Comparison of ENCODE assay signal across 8 cellular contexts in genomic region chr16:85026696-85027095, GRCh38. TPM values are rescaled to one million over a fixed set of nuclear protein-coding genes. Genes with fewer than 3 reads are reported as not detected.
A peak's percentile ranks its signal among the peaks of the same experiment; 100 is the strongest.
DNase-seq lines count a peak whose midpoint lies in the region; ATAC-seq, FAIRE-seq and TF ChIP-seq lines count a peak whose summit lies in the region.

No MANE protein-coding gene starts in this region.

- RAD21 ChIA-PET in GM12878 (lab: Charles Lee; ENCODE audit: unreplicated experiment) = interaction anchor here (0.7 to 1.5 kb wide), 3 partner anchors 16 to 58 kb away, joined by 3 to 7 read pairs (median 5); partner anchors contain the start of gene ZDHHC7

- CTCF ChIA-PET in GM12878 (lab: Yijun Ruan, JAX) = interaction anchor here (0.9 to 3.3 kb wide), 9 partner anchors 15 to 141 kb away, joined by 3 to 29 read pairs (median 5); partner anchors contain the start of gene ZDHHC7

- H3K79me2 ChIP-seq in GM12878 (ENCODE audit: control insufficient read depth, insufficient read depth, low read length) = no peaks in the 10 kb centered on the region; the same call in 1 of the 2 replicates

- H3K36me3 Mint-ChIP-seq in activated naive CD4-positive, alpha-beta T cell treated with anti-CD3 and anti-CD28 coated beads, Interleukin-2, amount 50 U/mL, for 24 hours = no peaks in the 10 kb centered on the region
- H3K36me3 Mint-ChIP-seq in mesothelial cell of epicardium = no peaks in the 10 kb centered on the region
- H3K36me3 Mint-ChIP-seq in type B pancreatic cell = no peaks in the 10 kb centered on the region

- H3K4me3 ChIP-seq in GM12878 = peak overlapping the region; percentile 54; the same call in 1 of the 2 replicates

- peaks cover 20% of the 10 kb centered on the region for H3K4me1 ChIP-seq in GM12878 (ENCODE audit: control insufficient read depth, insufficient read depth, low read length)

- H3K27ac Mint-ChIP-seq in activated naive CD4-positive, alpha-beta T cell treated with anti-CD3 and anti-CD28 coated beads, Interleukin-2, amount 50 U/mL, for 24 hours = peak overlapping the region; percentile 23
- H3K27ac Mint-ChIP-seq in mesothelial cell of epicardium (peak overlapping the region; percentile 88), type B pancreatic cell (peak overlapping the region; percentile 94)

- TF ChIP-seq EP300 in GM12878 (IDR thresholded peaks at IDR 0.05; ENCODE audit: borderline replicate concordance in 1 of 2, control insufficient read depth in 1 of 2, low read depth in 2 of 2, low read length in 2 of 2) = no peak

- DNase-seq in activated naive CD4-positive, alpha-beta T cell (lab: John Stamatoyannopoulos, UW) = no peak
- DNase-seq in GM12878 (ENCODE audit: low read depth, low spot score) (no peak), mesothelial cell of epicardium (ENCODE audit: low spot score in 2 of 2, unreplicated experiment in 2 of 2) (no peak), type B pancreatic cell (ENCODE audit: extremely low spot score, unreplicated experiment) (no peak), amniotic stem cell (lab: John Stamatoyannopoulos, UW) (no peak), NCI-H2227 treated with DMSO at 0.1 percent for 48 hours (lab: John Stamatoyannopoulos, UW) (no peak)

- no peak for TF ChIP-seq RAD21 in GM12878 (IDR thresholded peaks at IDR 0.05; ENCODE audit: insufficient read depth, low read depth, low read length)

- no peak overlapping the region for H3K27ac ChIP-seq in GM12878 (ENCODE audit: control insufficient read depth, insufficient read depth)

- no peaks in the 10 kb centered on the region for H3K9me3 ChIP-seq in GM12878 (replicated peaks; ENCODE audit: control insufficient read depth, insufficient read depth, low read length)

- TF ChIP-seq CTCF in GM12878 (IDR thresholded peaks at IDR 0.05 in 2 of 3, conservative IDR thresholded peaks at IDR 0.05 in 1 of 3; ENCODE audit: control insufficient read depth in 2 of 3, extremely low read depth in 1 of 3, insufficient read depth in 1 of 3, low read depth in 3 of 3, low read length in 3 of 3) (no peak), mesothelial cell of epicardium (IDR thresholded peaks at IDR 0.05; ENCODE audit: unreplicated experiment) (no peak), type B pancreatic cell (conservative IDR thresholded peaks at IDR 0.05) (no peak)

- in situ Hi-C loops in GM12878 (cut with MboI) = no loop called here

- no peak for TF ChIP-seq POLR2A in GM12878 (IDR thresholded peaks at IDR 0.05; ENCODE audit: low read depth, low read length)

- no peaks in the 10 kb centered on the region for H3K27me3 ChIP-seq in GM12878 (replicated peaks in 1 of 2; ENCODE audit: control insufficient read depth in 2 of 2, insufficient read depth in 2 of 2, low read length in 1 of 2)

- peaks cover 40% of the 10 kb centered on the region for H3K4me1 Mint-ChIP-seq in activated naive CD4-positive, alpha-beta T cell treated with anti-CD3 and anti-CD28 coated beads, Interleukin-2, amount 50 U/mL, for 24 hours
- H3K4me1 Mint-ChIP-seq in mesothelial cell of epicardium (peaks cover 32% of the 10 kb centered on the region), type B pancreatic cell (ENCODE audit: unreplicated experiment) (peaks cover 19% of the 10 kb centered on the region)

- H3K36me3 ChIP-seq in GM12878 (ENCODE audit: control insufficient read depth in 2 of 2, insufficient read depth in 2 of 2, low read length in 1 of 2) = no peaks in the 10 kb centered on the region

- POLR2A ChIA-PET in GM12878 (lab: Charles Lee) = interaction anchor here (0.5 to 3.6 kb wide), 6 partner anchors 10 to 329 kb away, joined by 3 to 21 read pairs (median 4); partner anchors contain the start of gene ZDHHC7

- 54% methylated on average over 5 of the region's 5 CpGs for WGBS in GM12878 (ENCODE audit: insufficient coverage, insufficient replicate concordance, low lambda C conversion rate, missing lambda C conversion rate)

- no peaks in the 10 kb centered on the region for H4K20me1 ChIP-seq in GM12878 (ENCODE audit: control insufficient read depth, insufficient read depth)

- ATAC-seq in GM12878 (no peak), esophagus mucosa (no peak)

- no peaks in the 10 kb centered on the region for H3K27me3 Mint-ChIP-seq in activated naive CD4-positive, alpha-beta T cell treated with anti-CD3 and anti-CD28 coated beads, Interleukin-2, amount 50 U/mL, for 24 hours
- H3K27me3 Mint-ChIP-seq in mesothelial cell of epicardium (ENCODE audit: low read depth) (peaks cover 10% of the 10 kb centered on the region), type B pancreatic cell (peaks cover 22% of the 10 kb centered on the region)

- no peaks in the 10 kb centered on the region for H3K9me3 Mint-ChIP-seq in activated naive CD4-positive, alpha-beta T cell treated with anti-CD3 and anti-CD28 coated beads, Interleukin-2, amount 50 U/mL, for 24 hours
- H3K9me3 Mint-ChIP-seq in mesothelial cell of epicardium (peaks cover 5% of the 10 kb centered on the region), type B pancreatic cell (no peaks in the 10 kb centered on the region)

- peak overlapping the region; percentile 68; the same call in 1 of the 2 replicates for H3K9ac ChIP-seq in GM12878 (ENCODE audit: control insufficient read depth, insufficient read depth, low read length)

- FAIRE-seq in GM12878 (lab: Jason Lieb, UNC) = no peak

- BruUV-seq in GM12878 (replicated peaks; lab: Mats Ljungman, UMichigan) = no TSS peak

- intact Hi-C loops in GM12878 (cut with micrococcal nuclease; ENCODE audit: unreplicated experiment) = loop anchor here (5.0 kb wide), 1 partner anchor 61 kb away; no protein-coding TSS in a partner anchor

- peak overlapping the region; percentile 83; the same call in 1 of the 2 replicates for H2AFZ ChIP-seq in GM12878 (ENCODE audit: control insufficient read depth, low read depth, low read length)

- peak overlapping the region; percentile 45 for H3K4me2 ChIP-seq in GM12878 (ENCODE audit: control insufficient read depth, insufficient read depth)

- SMC1A ChIA-PET in GM12878 (lab: Charles Lee; ENCODE audit: uncharacterized antibody, unreplicated experiment) = interaction anchor here (1.0 to 2.3 kb wide), 6 partner anchors 13 to 43 kb away, joined by 3 to 14 read pairs (median 4); partner anchors contain the start of gene ZDHHC7

- peak overlapping the region; percentile 88 for H3K4me3 Mint-ChIP-seq in activated naive CD4-positive, alpha-beta T cell treated with anti-CD3 and anti-CD28 coated beads, Interleukin-2, amount 50 U/mL, for 24 hours
- H3K4me3 Mint-ChIP-seq in mesothelial cell of epicardium (peak overlapping the region; percentile 87), type B pancreatic cell (peak overlapping the region; percentile 95)

TF ChIP-seq in GM12878, 131 proteins besides CTCF, POLR2A, EP300 and RAD21 (continues in another document):
- no peak for TF ChIP-seq ETV6 (conservative IDR thresholded peaks at IDR 0.05 in 1 of 2, IDR thresholded peaks at IDR 0.05 in 1 of 2; ENCODE audit: borderline replicate concordance in 1 of 2, low read depth in 1 of 2)
- no peak for TF ChIP-seq ZNF622 (IDR thresholded peaks at IDR 0.05)
- no peak for TF ChIP-seq EED (IDR thresholded peaks at IDR 0.05; ENCODE audit: low read depth)
- no peak for TF ChIP-seq NFYA (IDR thresholded peaks at IDR 0.05; ENCODE audit: borderline replicate concordance, low read depth, low read length)
- no peak for TF ChIP-seq BCL11A (IDR thresholded peaks at IDR 0.05; ENCODE audit: low read depth, low read length)

RNA-seq across cellular contexts. Expression of gene KIAA0513, which starts 0.9 kb away (rescaled TPM):
- total RNA-seq in GM12878 (2013; cell fraction: nucleolus; rRNA removed) = 3.5 and 4.8 TPM in 2 replicates
- total RNA-seq in GM12878 (2014; rRNA removed) (1.8 and 2.3 TPM in 2 replicates), GM12878 (2014; rRNA removed; fragmentation: Illumina TruSeq; extraction: Trizol) (2.3 and 2.4 TPM in 2 replicates), GM12878 (2021) (4.3 and 4.6 TPM in 2 replicates), mesothelial cell of epicardium (6.0 to 7.5 TPM (median 6.8 TPM) in 3 replicates), type B pancreatic cell (ENCODE audit: low replicate concordance) (12.9 and 30.4 TPM in 2 replicates), esophagus mucosa (8.1 TPM)
- 1.4 TPM for polyA plus RNA-seq in GM12878 (2011; ENCODE audit: low read depth)
- polyA plus RNA-seq in GM12878 (2011; rRNA removed) (0.29 and 0.65 TPM in 2 replicates), GM12878 (2014; fragmentation: Illumina TruSeq; extraction: Trizol) (1.2 and 2.2 TPM in 2 replicates), GM12878 (2014; fragmentation: Nextera tagmentation; extraction: Ambion mirVana) (under 1 TPM; 0.14 to 0.22 TPM), GM12878 (2014; rRNA removed) (2.4 and 3.5 TPM in 2 replicates), GM12878 (2016; fragmentation: Nextera tagmentation; extraction: Ambion mirVana) (1 to 10 TPM; 1.5 to 5.8 TPM)
- polyA plus RNA-seq in GM12878 (2011; cell fraction: cytosol; rRNA removed) = 0.79 and 0.81 TPM in 2 replicates
- polyA plus RNA-seq in GM12878 (2011; cell fraction: nucleus; rRNA removed) = 1.0 and 1.1 TPM in 2 replicates
- polyA plus RNA-seq in GM12878 (2012) = 3.0 and 3.8 TPM in 2 replicates
- polyA minus RNA-seq in GM12878 (2011; rRNA and poly(A)+ RNA removed) = 0.82 and 1.2 TPM in 2 replicates
- polyA minus RNA-seq in GM12878 (2011; cell fraction: cytosol; rRNA and poly(A)+ RNA removed) = 0.10 TPM in 1 of 2 replicates, not detected in the other
- polyA minus RNA-seq in GM12878 (2011; cell fraction: nucleus; rRNA and poly(A)+ RNA removed) = 0.85 and 1.4 TPM in 2 replicates

RNA-seq across cellular contexts. Expression of gene ZDHHC7, which starts 15.4 kb away (rescaled TPM):
- total RNA-seq in GM12878 (2013; cell fraction: nucleolus; rRNA removed) = 27.1 and 33.1 TPM in 2 replicates
- total RNA-seq in GM12878 (2014; rRNA removed) = 21.7 and 26.0 TPM in 2 replicates
- 17.9 and 18.8 TPM in 2 replicates for total RNA-seq in GM12878 (2014; rRNA removed; fragmentation: Illumina TruSeq; extraction: Trizol)
- 23.3 and 23.8 TPM in 2 replicates for total RNA-seq in GM12878 (2021)
- polyA plus RNA-seq in GM12878 (2011; ENCODE audit: low read depth) = 13.8 TPM
- polyA plus RNA-seq in GM12878 (2011; rRNA removed) = 12.6 and 19.4 TPM in 2 replicates
- 33.2 and 37.3 TPM in 2 replicates for polyA plus RNA-seq in GM12878 (2011; cell fraction: cytosol; rRNA removed)
- polyA plus RNA-seq in GM12878 (2011; cell fraction: nucleus; rRNA removed) = 26.3 and 37.5 TPM in 2 replicates
- 18.0 and 19.3 TPM in 2 replicates for polyA plus RNA-seq in GM12878 (2012)
- 25.4 and 29.0 TPM in 2 replicates for polyA plus RNA-seq in GM12878 (2014; fragmentation: Illumina TruSeq; extraction: Trizol)
- 1 to 10 TPM in 1 of 2 experiments, under 1 TPM in 1; 0.87 to 2.8 TPM for polyA plus RNA-seq in GM12878 (2014; fragmentation: Nextera tagmentation; extraction: Ambion mirVana)
- 21.4 and 22.3 TPM in 2 replicates for polyA plus RNA-seq in GM12878 (2014; rRNA removed)
- polyA plus RNA-seq in GM12878 (2016; fragmentation: Nextera tagmentation; extraction: Ambion mirVana) = 10 to 100 TPM; 12.9 to 20.7 TPM
- polyA minus RNA-seq in GM12878 (2011; rRNA and poly(A)+ RNA removed) = 11.7 and 18.3 TPM in 2 replicates
- polyA minus RNA-seq in GM12878 (2011; cell fraction: cytosol; rRNA and poly(A)+ RNA removed) = 6.9 and 10.5 TPM in 2 replicates
- polyA minus RNA-seq in GM12878 (2011; cell fraction: nucleus; rRNA and poly(A)+ RNA removed) = 6.6 and 9.9 TPM in 2 replicates
- 45.4 to 47.9 TPM (median 45.7 TPM) in 3 replicates for total RNA-seq in mesothelial cell of epicardium
- total RNA-seq in type B pancreatic cell (ENCODE audit: low replicate concordance) = 47.1 and 55.0 TPM in 2 replicates
- 17.1 TPM for total RNA-seq in esophagus mucosa

Comparison
In these comparisons a context has a peak if more than half of its experiments do, and no peak if none do; other contexts are left out.
1. H3K27ac Mint-ChIP-seq: peak in every context shown above with its lines; median percentile 94 in type B pancreatic cell; 88 in mesothelial cell of epicardium; 23 in activated naive CD4-positive, alpha-beta T cell treated with anti-CD3 and anti-CD28 coated beads, Interleukin-2, amount 50 U/mL, for 24 hours.